In genomic region chr1:215824245-215824644, GRCh38 we compare ENCODE assay signal across 10 cellular contexts.
A peak's percentile ranks its signal among the peaks of the same experiment; 100 is the strongest.
DNase-seq lines count a peak whose midpoint lies in the region; ATAC-seq and TF ChIP-seq lines count a peak whose summit lies in the region.
"Had no signal": no experiment of that assay in that cellular context is flagged by ENCODE, and none has a peak within 500 bp of the region (broad histone marks: within the 10 kb centered on the region; RNA-seq: fewer than 3 reads in every experiment).

No MANE protein-coding gene starts in this region.

- peak; percentile 16 for DNase-seq in NCI-H1694 treated with DMSO at 0.1 percent for 48 hours (lab: John Stamatoyannopoulos, UW)
- no peak for DNase-seq in NCI-H1694 (lab: John Stamatoyannopoulos, UW)
- DNase-seq in NCI-H524 treated with DMSO at 0.1 percent for 48 hours (lab: John Stamatoyannopoulos, UW): peak; percentile 2
- DNase-seq in epithelial cell of proximal tubule (ENCODE audit: low read depth): no peak
- peak; percentile 2 for DNase-seq in renal cortical epithelial cell (ENCODE audit: low read depth)
- DNase-seq in SK-N-DZ (ENCODE audit: low spot score): no peak
- DNase-seq in aorta: no peak
- DNase-seq: NCI-H1930 had no signal

- H3K9me3 ChIP-seq in aorta (ENCODE audit: control insufficient read depth, low read length): no peaks in the 10 kb centered on the region

- intact Hi-C loops in aorta (cut with DNase I): no loop called here

- H3K4me1 ChIP-seq in aorta (ENCODE audit: control insufficient read depth in 1 of 2, insufficient read depth in 2 of 2, low read length in 2 of 2): no peaks in the 10 kb centered on the region

- no peaks in the 10 kb centered on the region for H3K27me3 ChIP-seq in aorta (ENCODE audit: control insufficient read depth in 1 of 2, insufficient read depth in 2 of 2, low read length in 1 of 2)

- ATAC-seq in GM21528 (IDR thresholded peaks at IDR 0.05; ENCODE audit: low FRiP score, unreplicated experiment) (no peak), aorta (ENCODE audit: low FRiP score) (no peak)

- no peaks in the 10 kb centered on the region for H3K36me3 ChIP-seq in aorta (ENCODE audit: control insufficient read depth in 1 of 2, insufficient read depth in 2 of 2, low read length in 1 of 2)

- TF ChIP-seq CTCF in epithelial cell of proximal tubule (conservative IDR thresholded peaks at IDR 0.05; ENCODE audit: low read depth, low read length): peak; percentile 69

- H3K27ac ChIP-seq in aorta (ENCODE audit: low read depth in 1 of 2, low read length in 2 of 2): no peak overlapping the region
- H3K27ac ChIP-seq: SK-N-MC had no signal

- H3K4me3 ChIP-seq in epithelial cell of proximal tubule (ENCODE audit: low read depth, low read length): no peak overlapping the region
- H3K4me3 ChIP-seq in aorta (ENCODE audit: low read length in 2 of 2): no peak overlapping the region
- H3K4me3 ChIP-seq: SK-N-MC had no signal

Comparison
In these comparisons a context has a peak if more than half of its experiments do, and no peak if none do; other contexts are left out.
1. DNase-seq: peak in NCI-H1694 treated with DMSO at 0.1 percent for 48 hours (single experiment), NCI-H524 treated with DMSO at 0.1 percent for 48 hours (single experiment) and renal cortical epithelial cell (single experiment); none in NCI-H1694 (single experiment), epithelial cell of proximal tubule (single experiment), SK-N-DZ (single experiment) and aorta (0 of 2).